In the genomic region with DNA sequence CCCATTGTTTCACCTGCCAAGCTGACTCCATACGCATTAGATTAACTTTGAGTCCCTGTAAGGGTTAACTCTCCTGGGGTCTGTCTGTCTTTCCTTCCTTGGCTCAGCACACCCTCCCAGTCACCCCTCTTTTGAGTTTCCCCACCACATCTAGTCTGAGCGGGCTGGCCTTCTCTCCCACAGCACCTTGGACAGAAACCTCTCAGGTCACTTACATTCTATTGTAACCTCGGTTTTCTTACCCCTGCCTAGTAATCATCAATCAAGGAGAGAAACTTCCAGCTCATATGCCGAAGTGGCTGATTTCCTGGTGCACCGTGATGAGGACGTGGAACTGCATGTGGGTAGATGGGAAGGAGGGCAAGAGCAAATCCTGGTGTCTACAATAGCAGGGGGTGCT, we compare ENCODE assay signal across 1 cellular context.
A peak's percentile ranks its signal among the peaks of the same experiment; 100 is the strongest.
TF ChIP-seq lines count a peak whose summit lies in the region.

No MANE protein-coding gene starts in this region.

TF ChIP-seq in Ishikawa, 13 proteins besides CTCF, POLR2A, EP300 and RAD21 (continued from another document):
- TF ChIP-seq, protein P1, sequence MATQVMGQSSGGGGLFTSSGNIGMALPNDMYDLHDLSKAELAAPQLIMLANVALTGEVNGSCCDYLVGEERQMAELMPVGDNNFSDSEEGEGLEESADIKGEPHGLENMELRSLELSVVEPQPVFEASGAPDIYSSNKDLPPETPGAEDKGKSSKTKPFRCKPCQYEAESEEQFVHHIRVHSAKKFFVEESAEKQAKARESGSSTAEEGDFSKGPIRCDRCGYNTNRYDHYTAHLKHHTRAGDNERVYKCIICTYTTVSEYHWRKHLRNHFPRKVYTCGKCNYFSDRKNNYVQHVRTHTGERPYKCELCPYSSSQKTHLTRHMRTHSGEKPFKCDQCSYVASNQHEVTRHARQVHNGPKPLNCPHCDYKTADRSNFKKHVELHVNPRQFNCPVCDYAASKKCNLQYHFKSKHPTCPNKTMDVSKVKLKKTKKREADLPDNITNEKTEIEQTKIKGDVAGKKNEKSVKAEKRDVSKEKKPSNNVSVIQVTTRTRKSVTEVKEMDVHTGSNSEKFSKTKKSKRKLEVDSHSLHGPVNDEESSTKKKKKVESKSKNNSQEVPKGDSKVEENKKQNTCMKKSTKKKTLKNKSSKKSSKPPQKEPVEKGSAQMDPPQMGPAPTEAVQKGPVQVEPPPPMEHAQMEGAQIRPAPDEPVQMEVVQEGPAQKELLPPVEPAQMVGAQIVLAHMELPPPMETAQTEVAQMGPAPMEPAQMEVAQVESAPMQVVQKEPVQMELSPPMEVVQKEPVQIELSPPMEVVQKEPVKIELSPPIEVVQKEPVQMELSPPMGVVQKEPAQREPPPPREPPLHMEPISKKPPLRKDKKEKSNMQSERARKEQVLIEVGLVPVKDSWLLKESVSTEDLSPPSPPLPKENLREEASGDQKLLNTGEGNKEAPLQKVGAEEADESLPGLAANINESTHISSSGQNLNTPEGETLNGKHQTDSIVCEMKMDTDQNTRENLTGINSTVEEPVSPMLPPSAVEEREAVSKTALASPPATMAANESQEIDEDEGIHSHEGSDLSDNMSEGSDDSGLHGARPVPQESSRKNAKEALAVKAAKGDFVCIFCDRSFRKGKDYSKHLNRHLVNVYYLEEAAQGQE (IDR thresholded peaks at IDR 0.05; ENCODE audit: low read depth) = peak; percentile 68
- no peak for TF ChIP-seq TAF1 (IDR thresholded peaks at IDR 0.05; ENCODE audit: low read depth)
TF ChIP-seq in Ishikawa: peak in this region for 1.
